8 cellular contexts compared by ENCODE assay signal in the genomic region with DNA sequence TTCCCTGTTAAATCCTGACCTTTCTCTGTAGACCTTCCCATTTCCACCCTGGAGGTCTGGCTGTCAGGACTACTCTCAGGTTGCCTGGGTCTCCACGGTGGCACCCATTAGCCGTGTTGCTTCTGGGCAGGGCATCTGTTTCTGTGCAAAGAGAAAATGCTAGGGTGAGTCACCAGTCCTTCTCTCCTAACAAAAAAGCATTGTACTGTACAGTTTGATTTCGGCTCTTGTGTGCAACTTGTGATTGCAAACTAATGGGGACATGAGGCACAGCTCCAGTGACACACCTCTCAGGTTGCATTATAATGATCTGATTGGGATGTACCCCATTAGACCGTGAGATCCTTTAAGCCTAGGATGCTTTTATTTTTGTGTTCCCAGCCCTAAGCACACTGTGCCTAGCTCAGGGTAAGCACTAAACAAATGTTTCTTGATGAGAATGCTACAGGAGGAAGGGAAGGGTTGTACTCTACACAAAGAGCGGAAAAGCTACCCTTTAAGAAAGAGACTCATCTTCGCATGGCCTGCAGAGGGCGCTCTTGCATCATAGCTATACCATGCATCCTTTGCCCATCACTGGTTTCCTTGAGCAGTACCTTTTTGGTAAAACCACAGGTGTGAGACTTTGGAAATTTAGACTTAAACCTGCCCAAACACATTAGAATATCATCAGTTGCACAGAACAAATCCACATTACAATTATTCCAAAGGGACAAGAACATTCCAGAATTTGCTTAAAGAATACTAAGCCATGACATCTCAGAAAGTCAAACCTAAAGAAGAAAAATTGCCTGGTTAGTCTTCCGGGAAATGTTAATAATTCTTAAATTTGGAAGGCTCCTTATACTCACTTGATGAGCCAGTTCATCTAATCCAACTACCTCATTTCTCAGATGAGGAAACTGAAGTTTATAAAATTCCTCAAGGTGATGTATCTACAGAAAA. TPM values are rescaled to one million over a fixed set of nuclear protein-coding genes. Genes with fewer than 3 reads are reported as not detected.
DNase-seq lines count a peak whose midpoint lies in the region; ATAC-seq lines count a peak whose summit lies in the region.

No MANE protein-coding gene starts in this region.

- peak; percentile 65 for ATAC-seq in HG02981 (IDR thresholded peaks at IDR 0.05; ENCODE audit: unreplicated experiment)

- peak; percentile 72 for DNase-seq in GDM1 (lab: John Stamatoyannopoulos, UW)
- DNase-seq in NCI-H748 (lab: John Stamatoyannopoulos, UW; ENCODE audit: unreplicated experiment): peak; percentile 76
- DNase-seq in activated CD4-positive, alpha-beta T cell treated with anti-CD3 and anti-CD28 coated beads, Interleukin-2, amount 50 U/mL, for 48 hours: peak; percentile 76 to 80
- DNase-seq in ecto neural progenitor cell (ENCODE audit: low spot score): peak; percentile 75
- peak; percentile 77 to 84 for DNase-seq in lung microvascular endothelial cell (ENCODE audit: low read depth in 2 of 2)
- peak; percentile 63 for DNase-seq in stimulated activated CD8-positive, alpha-beta memory T cell treated with anti-CD3 and anti-CD28 coated beads, Interleukin-15, amount 100 ng/mL, for 24 hours (ENCODE audit: low read depth)
- DNase-seq in middle frontal gyrus (ENCODE audit: extremely low spot score, low spot score): no peak

RNA-seq across cellular contexts. Expression of a gene that starts 20.3 kb away (rescaled TPM):
- total RNA-seq in lung microvascular endothelial cell: 18.1 and 30.0 TPM in 2 replicates

RNA-seq across cellular contexts. Expression of a gene that starts 38.7 kb away (rescaled TPM):
- total RNA-seq in lung microvascular endothelial cell: 5.9 and 10.7 TPM in 2 replicates

RNA-seq across cellular contexts. Expression of a gene that starts 40.4 kb away (rescaled TPM):
- 3.7 and 4.2 TPM in 2 replicates for total RNA-seq in lung microvascular endothelial cell
